1 cellular context compared by ENCODE assay signal in genomic region chr13:75407473-75407872, GRCh38.
TF ChIP-seq lines count a peak whose summit lies in the region.

No MANE protein-coding gene starts in this region.

TF ChIP-seq in WTC11, 78 proteins besides CTCF, POLR2A, EP300 and RAD21 (continued from another document):
- TF ChIP-seq AR (CRISPR knock-in tag; IDR thresholded peaks at IDR 0.05) (no peak), CREM (CRISPR knock-in tag; IDR thresholded peaks at IDR 0.05) (no peak), ATF2 (CRISPR knock-in tag; IDR thresholded peaks at IDR 0.05; ENCODE audit: borderline replicate concordance, low read depth) (no peak), FOXP1 (CRISPR knock-in tag; IDR thresholded peaks at IDR 0.05; ENCODE audit: borderline replicate concordance) (no peak), ZBTB21 (CRISPR knock-in tag; IDR thresholded peaks at IDR 0.05; ENCODE audit: borderline replicate concordance) (no peak), MAX (CRISPR knock-in tag; IDR thresholded peaks at IDR 0.05) (no peak), ZNF671 (CRISPR knock-in tag; IDR thresholded peaks at IDR 0.05) (no peak), FOXP4 (CRISPR knock-in tag; IDR thresholded peaks at IDR 0.05) (no peak), ATF3 (CRISPR knock-in tag; conservative IDR thresholded peaks at IDR 0.05) (no peak), ARID4B (CRISPR knock-in tag; IDR thresholded peaks at IDR 0.05; ENCODE audit: borderline replicate concordance) (no peak), ELF4 (CRISPR knock-in tag; IDR thresholded peaks at IDR 0.05; ENCODE audit: low read depth) (no peak), SMAD4 (CRISPR knock-in tag; IDR thresholded peaks at IDR 0.05) (no peak), PRDM15 (CRISPR knock-in tag; IDR thresholded peaks at IDR 0.05) (no peak)
